Comparison of ENCODE assay signal across 8 cellular contexts in the genomic region with DNA sequence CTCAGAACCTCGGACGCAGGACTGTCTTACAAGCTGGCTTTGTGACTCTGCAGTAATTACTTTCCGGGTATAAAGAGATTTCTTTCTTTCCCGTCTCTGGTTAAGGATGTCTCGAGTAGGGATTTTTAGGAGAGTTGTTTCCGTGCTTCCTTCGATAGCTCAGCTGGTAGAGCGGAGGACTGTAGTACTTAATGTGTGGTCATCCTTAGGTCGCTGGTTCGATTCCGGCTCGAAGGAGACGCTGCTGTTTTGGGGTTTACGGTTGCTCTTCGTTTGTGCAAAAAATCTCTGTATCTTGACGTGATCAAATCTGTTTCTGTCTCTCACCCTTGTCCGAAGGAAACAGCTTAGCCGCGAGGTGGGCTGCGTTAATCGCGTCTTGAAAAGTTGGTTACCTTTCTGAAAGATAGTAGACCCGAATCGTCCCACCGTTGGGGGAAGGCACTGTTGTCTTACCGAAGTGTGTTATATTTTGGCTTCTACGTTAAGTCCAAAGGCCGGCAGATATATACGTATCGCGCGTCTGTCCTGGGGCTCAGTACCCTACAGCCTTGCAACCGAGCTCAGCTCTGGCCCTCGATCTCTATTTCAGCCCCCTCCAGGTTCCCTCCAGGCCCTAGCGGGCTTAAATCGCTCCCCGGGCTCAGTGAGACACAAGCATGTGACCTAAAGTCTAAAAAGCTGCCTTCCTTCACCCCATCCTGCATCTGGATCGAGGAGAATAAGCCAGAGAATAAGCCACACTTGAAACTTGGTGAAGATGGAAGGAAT. TPM values are rescaled to one million over a fixed set of nuclear protein-coding genes. Genes with fewer than 3 reads are reported as not detected.
A peak's percentile ranks its signal among the peaks of the same experiment; 100 is the strongest.
DNase-seq lines count a peak whose midpoint lies in the region; ATAC-seq and TF ChIP-seq lines count a peak whose summit lies in the region.

No MANE protein-coding gene starts in this region.

- no peak overlapping the region for H3K27ac Mint-ChIP-seq in naive B cell
- no peak overlapping the region for H3K27ac Mint-ChIP-seq in stimulated activated effector memory CD8-positive, alpha-beta T cell treated with anti-CD3 and anti-CD28 coated beads, Interleukin-12 subunit alpha, Interleukin-12 subunit beta, amount 100 ng/mL, for 72 hours

- H4K20me1 ChIP-seq in OCI-LY7 (ENCODE audit: insufficient read depth, low read length) (peaks cover 6% of the 10 kb centered on the region; the same call in 1 of the 2 replicates), fibroblast of lung (ENCODE audit: control insufficient read depth, extremely low read depth, insufficient read depth, low read length) (no peaks in the 10 kb centered on the region)

- H3K4me2 ChIP-seq in OCI-LY7 (ENCODE audit: low read length) (peak overlapping the region; percentile 94), fibroblast of lung (ENCODE audit: extremely low read depth, insufficient read depth, low read length) (peak overlapping the region; percentile 99)

- H3K79me2 ChIP-seq in OCI-LY7 (ENCODE audit: insufficient read depth, low read depth, low read length) (no peaks in the 10 kb centered on the region), fibroblast of lung (ENCODE audit: control insufficient read depth, insufficient read depth, low read length) (no peaks in the 10 kb centered on the region)

- no peaks in the 10 kb centered on the region for H3K9me2 ChIP-seq in OCI-LY7 (ENCODE audit: insufficient read depth, low read length)

- H3K27me3 Mint-ChIP-seq in naive B cell = no peaks in the 10 kb centered on the region

- TF ChIP-seq CTCF in BJ (IDR thresholded peaks at IDR 0.05; ENCODE audit: insufficient read depth, low read depth, low read length) = no peak
- TF ChIP-seq CTCF in OCI-LY7 (conservative IDR thresholded peaks at IDR 0.05; ENCODE audit: low read length) = no peak
- no peak for TF ChIP-seq CTCF in fibroblast of lung (conservative IDR thresholded peaks at IDR 0.05 in 1 of 2, IDR thresholded peaks at IDR 0.05 in 1 of 2; ENCODE audit: low read depth in 1 of 2, low read length in 2 of 2)

- CTCF ChIA-PET in BJ (lab: Yijun Ruan, JAX) (interaction anchor here (0.7 to 3.7 kb wide), 7 partner anchors 12 to 355 kb away, joined by 3 to 18 read pairs (median 7); partner anchors contain the start of gene APEX1), OCI-LY7 (lab: Charles Lee; ENCODE audit: unreplicated experiment) (interaction anchor here (1.1 kb wide), 1 partner anchor 71 kb away, joined by 4 read pairs; no protein-coding TSS in a partner anchor)

- peaks cover 0 to 5% (median 0%) of the 10 kb centered on the region in 7 donors for H3K9me3 Mint-ChIP-seq in naive B cell
- H3K9me3 Mint-ChIP-seq in stimulated activated effector memory CD8-positive, alpha-beta T cell treated with anti-CD3 and anti-CD28 coated beads, Interleukin-12 subunit alpha, Interleukin-12 subunit beta, amount 100 ng/mL, for 72 hours = no peaks in the 10 kb centered on the region

- ATAC-seq in GM19324 (IDR thresholded peaks at IDR 0.05; ENCODE audit: low FRiP score, unreplicated experiment) = peak; percentile 15
- ATAC-seq in HG03460 (IDR thresholded peaks at IDR 0.05; ENCODE audit: unreplicated experiment) = peak; percentile 27
- ATAC-seq in naive B cell (ENCODE audit: low read depth in 2 of 2) = peak; percentile 41 to 44
- ATAC-seq in stimulated activated effector memory CD8-positive, alpha-beta T cell treated with anti-CD3 and anti-CD28 coated beads, Interleukin-12 subunit alpha, Interleukin-12 subunit beta, amount 100 ng/mL, for 72 hours = peak; percentile 57

- H3K4me1 ChIP-seq in OCI-LY7 (ENCODE audit: insufficient read depth, low read length, poor library complexity, severe bottlenecking) = peaks cover 42% of the 10 kb centered on the region
- no peaks in the 10 kb centered on the region for H3K4me1 ChIP-seq in fibroblast of lung (ENCODE audit: control insufficient read depth, extremely low read depth, insufficient read depth, low read length)

- intact Hi-C loops in OCI-LY7 (cut with micrococcal nuclease; ENCODE audit: unreplicated experiment) = loop anchor here (1.0 to 10.0 kb wide), 6 partner anchors 15 to 421 kb away; partner anchors contain the start of genes PARP2, PIP4P1 and TMEM253

- POLR2A ChIA-PET in BJ (lab: Charles Lee) = no interaction called here
- POLR2A ChIA-PET in OCI-LY7 (lab: Charles Lee) = interaction anchor here (0.5 to 1.2 kb wide), 5 partner anchors 9 to 377 kb away, joined by 3 to 4 read pairs (median 3); partner anchors contain the start of genes PARP2 and TTC5

- H3K27ac ChIP-seq in OCI-LY7 (ENCODE audit: low read depth, low read length, poor library complexity, severe bottlenecking) (peak overlapping the region; percentile 49), fibroblast of lung (ENCODE audit: insufficient read depth, low read length) (peak overlapping the region; percentile 99)

- H3K27me3 ChIP-seq in BJ (ENCODE audit: control insufficient read depth, insufficient read depth, low read length) = no peaks in the 10 kb centered on the region
- no peaks in the 10 kb centered on the region for H3K27me3 ChIP-seq in fibroblast of lung (ENCODE audit: control insufficient read depth, insufficient read depth, low read length)

- peak overlapping the region; percentile 79 for H3K4me3 ChIP-seq in BJ (ENCODE audit: low read depth, low read length)
- H3K4me3 ChIP-seq in OCI-LY7 (ENCODE audit: low read depth, low read length, poor library complexity, severe bottlenecking) = peak overlapping the region; percentile 74
- peak overlapping the region; percentile 82 to 99 (median 92) for H3K4me3 ChIP-seq in fibroblast of lung (replicated peaks in 1 of 4; ENCODE audit: control extremely low read depth in 1 of 4, insufficient read depth in 1 of 4, low read depth in 3 of 4, low read length in 4 of 4)

- H3K4me3 Mint-ChIP-seq in naive B cell = no peak overlapping the region
- no peak overlapping the region for H3K4me3 Mint-ChIP-seq in stimulated activated effector memory CD8-positive, alpha-beta T cell treated with anti-CD3 and anti-CD28 coated beads, Interleukin-12 subunit alpha, Interleukin-12 subunit beta, amount 100 ng/mL, for 72 hours

- H3K9ac ChIP-seq in fibroblast of lung (ENCODE audit: insufficient read depth, low read length) = peak overlapping the region; percentile 97

- BruUV-seq in OCI-LY7 (replicated peaks; lab: Mats Ljungman, UMichigan) = no TSS peak

- DNase-seq in BJ (ENCODE audit: low read depth) (peak; percentile 73), OCI-LY7 (ENCODE audit: low spot score) (peak; percentile 82), activated T-cell treated with anti-CD3 and anti-CD28 coated beads for 48 hours (ENCODE audit: low read depth) (peak; percentile 79), fibroblast of lung (ENCODE audit: low read depth in 2 of 2) (peak; percentile 88 to 96), naive B cell (peak; percentile 72)
- peak; percentile 62 to 89 for DNase-seq in stimulated activated effector memory CD8-positive, alpha-beta T cell treated with anti-CD3 and anti-CD28 coated beads, Interleukin-12 subunit alpha, Interleukin-12 subunit beta, amount 100 ng/mL, for 72 hours (ENCODE audit: low spot score in 2 of 2)

- no peaks in the 10 kb centered on the region for H3K36me3 Mint-ChIP-seq in naive B cell
- no peaks in the 10 kb centered on the region for H3K36me3 Mint-ChIP-seq in stimulated activated effector memory CD8-positive, alpha-beta T cell treated with anti-CD3 and anti-CD28 coated beads, Interleukin-12 subunit alpha, Interleukin-12 subunit beta, amount 100 ng/mL, for 72 hours

- H3K36me3 ChIP-seq in BJ (ENCODE audit: control insufficient read depth, insufficient read depth, low read length) (no peaks in the 10 kb centered on the region), OCI-LY7 (ENCODE audit: insufficient read depth, low read length) (no peaks in the 10 kb centered on the region), fibroblast of lung (ENCODE audit: control insufficient read depth, insufficient read depth, low read length) (no peaks in the 10 kb centered on the region)

- peaks cover 10 to 21% (median 11%) of the 10 kb centered on the region in 3 donors for H3K4me1 Mint-ChIP-seq in naive B cell
- H3K4me1 Mint-ChIP-seq in stimulated activated effector memory CD8-positive, alpha-beta T cell treated with anti-CD3 and anti-CD28 coated beads, Interleukin-12 subunit alpha, Interleukin-12 subunit beta, amount 100 ng/mL, for 72 hours = no peaks in the 10 kb centered on the region

- no peaks in the 10 kb centered on the region for H3K9me3 ChIP-seq in OCI-LY7 (ENCODE audit: low read length)
- no peaks in the 10 kb centered on the region for H3K9me3 ChIP-seq in fibroblast of lung (ENCODE audit: control insufficient read depth, insufficient read depth, low read depth, low read length)

- H2AFZ ChIP-seq in OCI-LY7 (ENCODE audit: low read length) = peak overlapping the region; percentile 79
- peak overlapping the region; percentile 88 for H2AFZ ChIP-seq in fibroblast of lung (ENCODE audit: low read length)

RNA-seq across cellular contexts. Expression of gene RNASE4, which starts 1.1 kb away (rescaled TPM):
- polyA plus RNA-seq in BJ (2011; rRNA removed) (38.6 and 42.4 TPM in 2 replicates), fibroblast of lung (25.0 and 43.9 TPM in 2 replicates), naive B cell (ENCODE audit: low read depth in 6 of 6) (under 1 TPM in 5 of 6 donors, not detected in 1; 0.18 to 0.61 (median 0.34) TPM)
- polyA minus RNA-seq in BJ (2011; rRNA and poly(A)+ RNA removed) = 11.9 and 16.1 TPM in 2 replicates
- total RNA-seq in OCI-LY7 (2014; rRNA removed; shearing (Covaris generic)) = not detected in 2 replicates
- total RNA-seq in OCI-LY7 (2022) (not detected in 2 replicates), fibroblast of lung (20.0 and 22.1 TPM in 2 replicates)
- polyA plus RNA-seq in fibroblast of lung (2012) = 8.7 and 18.7 TPM in 2 replicates
- polyA minus RNA-seq in fibroblast of lung (ENCODE audit: low replicate concordance) = 5.1 and 21.8 TPM in 2 replicates

RNA-seq across cellular contexts. Expression of gene ANG, which starts 5.3 kb away (rescaled TPM):
- polyA plus RNA-seq in BJ (2011; rRNA removed) = 9.2 and 12.7 TPM in 2 replicates
- 3.8 and 6.9 TPM in 2 replicates for polyA minus RNA-seq in BJ (2011; rRNA and poly(A)+ RNA removed)
- total RNA-seq in OCI-LY7 (2014; rRNA removed; shearing (Covaris generic)) = not detected in 2 replicates
- not detected in 2 replicates for total RNA-seq in OCI-LY7 (2022)
- total RNA-seq in fibroblast of lung = 5.1 and 6.4 TPM in 2 replicates
- 3.9 and 7.3 TPM in 2 replicates for polyA plus RNA-seq in fibroblast of lung
- 4.8 and 8.2 TPM in 2 replicates for polyA plus RNA-seq in fibroblast of lung (2012)
- 6.6 and 7.2 TPM in 2 replicates for polyA minus RNA-seq in fibroblast of lung (ENCODE audit: low replicate concordance)
- under 1 TPM in 3 of 6 donors, not detected in 3; 0.53 to 0.63 (median 0.57) TPM for polyA plus RNA-seq in naive B cell (ENCODE audit: low read depth in 6 of 6)

RNA-seq across cellular contexts. Expression of gene OR6S1, which starts 41.8 kb away (rescaled TPM):
- polyA plus RNA-seq in BJ (2011; rRNA removed) = not detected in 2 replicates
- polyA minus RNA-seq in BJ (2011; rRNA and poly(A)+ RNA removed) = not detected in 2 replicates
- not detected in 2 replicates for total RNA-seq in OCI-LY7 (2014; rRNA removed; shearing (Covaris generic))
- not detected in 2 replicates for total RNA-seq in OCI-LY7 (2022)
- not detected in 2 replicates for total RNA-seq in fibroblast of lung
- not detected in 2 replicates for polyA plus RNA-seq in fibroblast of lung
- polyA plus RNA-seq in fibroblast of lung (2012) = not detected in 2 replicates
- not detected in 2 replicates for polyA minus RNA-seq in fibroblast of lung (ENCODE audit: low replicate concordance)
- polyA plus RNA-seq in naive B cell (ENCODE audit: low read depth in 6 of 6) = not detected

Comparison
In these comparisons a context has a peak if more than half of its experiments do, and no peak if none do; other contexts are left out.
1. Peak in every context shown above with its lines: DNase-seq, ATAC-seq, H3K4me3 ChIP-seq and H3K27ac ChIP-seq.
2. RNA of gene RNASE4, which starts 1.1 kb away (polyA plus RNA-seq): 8.7 to 43.9 TPM in fibroblast of lung and 38.6 to 42.4 TPM in BJ; 0.18 to 0.61 TPM in naive B cell; every median in the first group is over 4 times any median in the second.